Comparison of ENCODE assay signal across 1 cellular context in genomic region chr6:37646986-37647764, GRCh38.
TF ChIP-seq lines count a peak whose summit lies in the region.

No MANE protein-coding gene starts in this region.

TF ChIP-seq in GM23338, 12 proteins besides CTCF, POLR2A, EP300 and RAD21 (continued from another document):
- TF ChIP-seq REST (IDR thresholded peaks at IDR 0.05; ENCODE audit: unreplicated experiment), result no peak
- no peak for TF ChIP-seq ETS1 (IDR thresholded peaks at IDR 0.05)
- no peak for TF ChIP-seq STAT1 (IDR thresholded peaks at IDR 0.05; ENCODE audit: unreplicated experiment)
- no peak for TF ChIP-seq POLR2AphosphoS5 (IDR thresholded peaks at IDR 0.05; ENCODE audit: low read depth)
- no peak for TF ChIP-seq CREB1 (CRISPR knock-in tag; IDR thresholded peaks at IDR 0.05; ENCODE audit: low read depth)
- TF ChIP-seq ZNF331 (CRISPR knock-in tag; IDR thresholded peaks at IDR 0.05; ENCODE audit: low read depth), result no peak
- no peak for TF ChIP-seq ZNF462 (CRISPR knock-in tag; IDR thresholded peaks at IDR 0.05)
- no peak for TF ChIP-seq JUNB (IDR thresholded peaks at IDR 0.05; ENCODE audit: unreplicated experiment)
- TF ChIP-seq ZNF114 (CRISPR knock-in tag; IDR thresholded peaks at IDR 0.05), result no peak
- no peak for TF ChIP-seq EZH2phosphoT487 (IDR thresholded peaks at IDR 0.05; ENCODE audit: unreplicated experiment)
